In genomic region chr14:75984674-75985073, GRCh38 we compare ENCODE assay signal across 18 cellular contexts. TPM values are rescaled to one million over a fixed set of nuclear protein-coding genes. Genes with fewer than 3 reads are reported as not detected.
A peak's percentile ranks its signal among the peaks of the same experiment; 100 is the strongest.
DNase-seq lines count a peak whose midpoint lies in the region; TF ChIP-seq lines count a peak whose summit lies in the region.
"Had no signal": no experiment of that assay in that cellular context is flagged by ENCODE, and none has a peak within 500 bp of the region (broad histone marks: within the 10 kb centered on the region; RNA-seq: fewer than 3 reads in every experiment).

No MANE protein-coding gene starts in this region.

- no peak overlapping the region for H3K27ac Mint-ChIP-seq in T-helper 2 cell treated with Interferon-gamma antibody and Interleukin-4, amounts not matched to agents 5 μg/mL and 100 μg/mL, for 36 hours
- H3K27ac Mint-ChIP-seq in progenitor cell of endocrine pancreas = no peak overlapping the region

- intact Hi-C loops in esophagus muscularis mucosa (cut with DNase I) (no loop called here), colonic mucosa (cut with DNase I) (loop anchor here (5.0 kb wide), 2 partner anchors 187 to 407 kb away; partner anchors contain the start of gene FLVCR2)

- H3K4me1 ChIP-seq in esophagus muscularis mucosa = peaks cover 37 to 65% (median 63%) of the 10 kb centered on the region in 4 donors
- peaks cover 10% of the 10 kb centered on the region for H3K4me1 ChIP-seq in colonic mucosa

- H3K27me3 ChIP-seq in esophagus muscularis mucosa (no peaks in the 10 kb centered on the region), colonic mucosa (no peaks in the 10 kb centered on the region)
- H3K27me3 ChIP-seq: gastrocnemius medialis had no signal

- TF ChIP-seq EP300 in esophagus muscularis mucosa (IDR thresholded peaks at IDR 0.05) = no peak

- DNase-seq in T-helper 2 cell treated with Interferon-gamma antibody and Interleukin-4, amounts not matched to agents 5 μg/mL and 100 μg/mL, for 36 hours (ENCODE audit: low spot score) = no peak
- DNase-seq in T-helper 2 cell = no peak
- peak; percentile 96 for DNase-seq in LNCaP clone FGC (ENCODE audit: low read depth)
- DNase-seq in esophagus muscularis mucosa (ENCODE audit: extremely low spot score) = no peak
- DNase-seq in progenitor cell of endocrine pancreas (ENCODE audit: low spot score, unreplicated experiment) = no peak
- no peak for DNase-seq in activated CD8-positive, alpha-beta memory T cell treated with anti-CD3 and anti-CD28 coated beads for 24 hours
- no peak for DNase-seq in colonic mucosa
- DNase-seq in GM03348 (ENCODE audit: low spot score) = no peak
- DNase-seq: ACHN; activated CD4-positive, alpha-beta T cell treated with anti-CD3 and anti-CD28 coated beads, Interleukin-2, amount 50 U/mL, for 4 hours; activated gamma-delta T cell; gastrocnemius medialis; GOT3; kidney; NCI-H524 treated with DMSO at 0.1 percent for 48 hours; RPMI8226; stimulated activated naive CD8-positive, alpha-beta T cell treated with anti-CD3 and anti-CD28 coated beads, Interleukin-15, amount 100 ng/mL, for 72 hours had no signal

- no peaks in the 10 kb centered on the region for H3K36me3 Mint-ChIP-seq in T-helper 2 cell treated with Interferon-gamma antibody and Interleukin-4, amounts not matched to agents 5 μg/mL and 100 μg/mL, for 36 hours (ENCODE audit: low read depth)
- H3K36me3 Mint-ChIP-seq in progenitor cell of endocrine pancreas (ENCODE audit: insufficient read depth) = no peaks in the 10 kb centered on the region

- H3K9me3 Mint-ChIP-seq in T-helper 2 cell treated with Interferon-gamma antibody and Interleukin-4, amounts not matched to agents 5 μg/mL and 100 μg/mL, for 36 hours = no peaks in the 10 kb centered on the region
- no peaks in the 10 kb centered on the region for H3K9me3 Mint-ChIP-seq in progenitor cell of endocrine pancreas (ENCODE audit: low read depth)
- H3K9me3 Mint-ChIP-seq: stimulated activated naive CD8-positive, alpha-beta T cell treated with anti-CD3 and anti-CD28 coated beads, Interleukin-15, amount 100 ng/mL, for 72 hours had no signal

- H3K36me3 ChIP-seq in esophagus muscularis mucosa = peaks cover 0 to 4% (median under 1%) of the 10 kb centered on the region in 4 donors
- no peaks in the 10 kb centered on the region for H3K36me3 ChIP-seq in colonic mucosa
- H3K36me3 ChIP-seq: gastrocnemius medialis had no signal

- H3K27ac ChIP-seq in esophagus muscularis mucosa (replicated peaks in 1 of 4) (peak overlapping the region; percentile 96 to 99 (median 98)), colonic mucosa (no peak overlapping the region)
- H3K27ac ChIP-seq: KMS-11 had no signal

- H3K27me3 Mint-ChIP-seq in T-helper 2 cell treated with Interferon-gamma antibody and Interleukin-4, amounts not matched to agents 5 μg/mL and 100 μg/mL, for 36 hours (ENCODE audit: low read depth) = peaks cover 22% of the 10 kb centered on the region
- H3K27me3 Mint-ChIP-seq in progenitor cell of endocrine pancreas = peaks cover 9% of the 10 kb centered on the region
- H3K27me3 Mint-ChIP-seq: stimulated activated naive CD8-positive, alpha-beta T cell treated with anti-CD3 and anti-CD28 coated beads, Interleukin-15, amount 100 ng/mL, for 72 hours had no signal

- no peak overlapping the region for H3K9ac ChIP-seq in colonic mucosa (ENCODE audit: low read depth in 2 of 2, low read length in 2 of 2)
- H3K9ac ChIP-seq: KMS-11 had no signal

- H3K4me3 Mint-ChIP-seq in T-helper 2 cell treated with Interferon-gamma antibody and Interleukin-4, amounts not matched to agents 5 μg/mL and 100 μg/mL, for 36 hours = peak overlapping the region; percentile 7
- H3K4me3 Mint-ChIP-seq in progenitor cell of endocrine pancreas (ENCODE audit: low read depth) = peak overlapping the region; percentile 89

- no peaks in the 10 kb centered on the region for H3K9me3 ChIP-seq in esophagus muscularis mucosa
- no peaks in the 10 kb centered on the region for H3K9me3 ChIP-seq in colonic mucosa
- H3K9me3 ChIP-seq: gastrocnemius medialis had no signal

- TF ChIP-seq CTCF in LNCaP clone FGC (IDR thresholded peaks at IDR 0.05; ENCODE audit: control insufficient read depth, extremely low read depth, insufficient read depth) (no peak), esophagus muscularis mucosa (IDR thresholded peaks at IDR 0.05) (no peak), progenitor cell of endocrine pancreas (IDR thresholded peaks at IDR 0.05; ENCODE audit: unreplicated experiment) (no peak), colonic mucosa (IDR thresholded peaks at IDR 0.05) (no peak)

- H3K4me1 Mint-ChIP-seq in T-helper 2 cell treated with Interferon-gamma antibody and Interleukin-4, amounts not matched to agents 5 μg/mL and 100 μg/mL, for 36 hours (ENCODE audit: low read depth) = peaks cover 18% of the 10 kb centered on the region
- H3K4me1 Mint-ChIP-seq in progenitor cell of endocrine pancreas (ENCODE audit: low read depth) = peaks cover 34% of the 10 kb centered on the region

- no peak for TF ChIP-seq POLR2A in esophagus muscularis mucosa (IDR thresholded peaks at IDR 0.05; ENCODE audit: low read depth)

- 47% methylated on average over 2 of the region's 2 CpGs for WGBS in esophagus muscularis mucosa

- H3K4me3 ChIP-seq in LNCaP clone FGC (ENCODE audit: low read depth, low read length) (no peak overlapping the region), esophagus muscularis mucosa (no peak overlapping the region), colonic mucosa (no peak overlapping the region)

RNA-seq across cellular contexts. Expression of gene IFT43, which starts 0.9 kb away (rescaled TPM):
- total RNA-seq in esophagus muscularis mucosa (10 to 100 TPM; 36.7 to 51.0 (median 42.3) TPM), progenitor cell of endocrine pancreas (45.1 and 52.1 TPM in 2 replicates), colonic mucosa (10 to 100 TPM; 26.5 to 26.6 TPM)

RNA-seq across cellular contexts. Expression of gene TGFB3, which starts 2.9 kb away (rescaled TPM):
- total RNA-seq in esophagus muscularis mucosa (10 to 100 TPM; 12.0 to 47.1 (median 23.2) TPM), progenitor cell of endocrine pancreas (10.3 and 11.7 TPM in 2 replicates), colonic mucosa (1 to 10 TPM; 3.9 to 6.5 TPM)
